19 cellular contexts compared by ENCODE assay signal in the genomic region with DNA sequence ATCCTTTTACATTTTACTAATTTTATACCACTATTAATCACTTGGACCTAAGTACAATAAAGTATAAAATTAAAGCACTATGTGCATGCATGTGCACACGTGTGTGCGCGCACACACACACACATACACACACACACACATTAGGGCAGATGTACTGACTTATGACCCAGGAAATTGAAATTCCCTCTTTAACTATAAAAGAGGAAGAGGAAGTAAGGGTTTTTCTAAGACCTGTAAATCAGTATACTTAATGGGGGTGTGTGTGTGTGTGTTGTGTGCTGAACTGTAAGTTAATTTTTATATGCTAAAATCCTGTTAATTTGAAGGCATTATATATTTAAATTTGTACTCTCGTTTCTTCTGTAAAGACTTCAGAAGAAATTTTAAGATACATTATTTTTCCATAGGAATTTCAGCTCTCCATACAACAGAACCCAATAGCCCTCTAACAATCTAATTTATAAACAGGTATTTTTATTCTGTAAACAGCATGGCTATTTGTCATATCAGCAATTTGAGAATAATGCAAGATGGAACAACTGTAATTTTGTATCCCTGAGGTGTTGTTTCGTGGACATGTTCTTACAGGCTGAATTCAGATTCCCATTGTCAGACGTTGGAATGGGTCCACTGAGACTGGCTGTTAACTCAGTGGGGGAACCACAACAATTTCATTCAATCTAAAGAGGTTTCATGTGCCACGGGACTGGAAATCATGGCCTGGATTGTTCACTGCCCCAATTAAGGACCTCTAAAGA.
A peak's percentile ranks its signal among the peaks of the same experiment; 100 is the strongest.
DNase-seq lines count a peak whose midpoint lies in the region; ATAC-seq and TF ChIP-seq lines count a peak whose summit lies in the region.
"Had no signal": no experiment of that assay in that cellular context is flagged by ENCODE, and none has a peak within 500 bp of the region (broad histone marks: within the 10 kb centered on the region; RNA-seq: fewer than 3 reads in every experiment).

No MANE protein-coding gene starts in this region.

- peak overlapping the region; percentile 36; the same call in 1 of the 2 replicates for H2AFZ ChIP-seq in OCI-LY3 (ENCODE audit: low read depth, low read length)

- no peak overlapping the region for H3K9ac ChIP-seq in OCI-LY3 (ENCODE audit: low read length)

- H3K9me3 ChIP-seq in OCI-LY3 (ENCODE audit: insufficient read depth, low read length) (no peaks in the 10 kb centered on the region), suprapubic skin (no peaks in the 10 kb centered on the region)
- H3K9me3 ChIP-seq: left ventricle myocardium inferior had no signal

- 63% methylated on average over 7 of the region's 7 CpGs for WGBS in suprapubic skin

- no peaks in the 10 kb centered on the region for H4K20me1 ChIP-seq in OCI-LY3 (ENCODE audit: insufficient read depth, low read length)

- H3K4me3 Mint-ChIP-seq in naive B cell = no peak overlapping the region
- H3K4me3 Mint-ChIP-seq: activated naive CD8-positive, alpha-beta T cell; activated T-cell treated with anti-CD3 and anti-CD28 coated beads, Interleukin-2, amount 50 U/mL, for 24 hours; CD8-positive, alpha-beta T cell; stimulated activated effector memory CD8-positive, alpha-beta T cell treated with anti-CD3 and anti-CD28 coated beads, Interleukin-12 subunit alpha, Interleukin-12 subunit beta, amount 100 ng/mL, for 72 hours had no signal

- H3K36me3 Mint-ChIP-seq in naive B cell = no peaks in the 10 kb centered on the region
- H3K36me3 Mint-ChIP-seq: activated naive CD8-positive, alpha-beta T cell; CD8-positive, alpha-beta T cell; stimulated activated effector memory CD8-positive, alpha-beta T cell treated with anti-CD3 and anti-CD28 coated beads, Interleukin-12 subunit alpha, Interleukin-12 subunit beta, amount 100 ng/mL, for 72 hours had no signal

- no peaks in the 10 kb centered on the region for H3K9me3 Mint-ChIP-seq in naive B cell
- H3K9me3 Mint-ChIP-seq: activated T-cell treated with anti-CD3 and anti-CD28 coated beads, Interleukin-2, amount 50 U/mL, for 24 hours; CD8-positive, alpha-beta T cell; stimulated activated effector memory CD8-positive, alpha-beta T cell treated with anti-CD3 and anti-CD28 coated beads, Interleukin-12 subunit alpha, Interleukin-12 subunit beta, amount 100 ng/mL, for 72 hours had no signal

- TF ChIP-seq EP300 in suprapubic skin (IDR thresholded peaks at IDR 0.05) = no peak

- peak; percentile 6 for DNase-seq in NCI-H345 (lab: John Stamatoyannopoulos, UW)
- DNase-seq in NCI-H345 treated with DMSO at 0.1 percent for 48 hours (lab: John Stamatoyannopoulos, UW; ENCODE audit: unreplicated experiment) = no peak
- peak; percentile 86 for DNase-seq in NCI-H1436 (lab: John Stamatoyannopoulos, UW)
- DNase-seq in naive B cell = no peak
- DNase-seq in Right ventricle myocardium superior = no peak
- no peak for DNase-seq in suprapubic skin (ENCODE audit: low spot score in 2 of 2)
- no peak for DNase-seq in DMS153 treated with DMSO at 0.1 percent for 48 hours (lab: John Stamatoyannopoulos, UW; ENCODE audit: unreplicated experiment)
- DNase-seq: activated CD4-positive, alpha-beta T cell treated with anti-CD3 and anti-CD28 coated beads, Interleukin-2, amount 50 U/mL, for 1 hour; activated T-cell treated with anti-CD3 and anti-CD28 coated beads, Interleukin-2, amount 50 U/mL, for 24 hours; CD8-positive, alpha-beta T cell; effector CD8-positive, alpha-beta T cell; left ventricle myocardium inferior; NCI-H1048; posterior cingulate gyrus; SHP77; small intestine had no signal

- H3K4me1 Mint-ChIP-seq in naive B cell = peaks cover 0 to 1% (median 0%) of the 10 kb centered on the region in 3 donors
- H3K4me1 Mint-ChIP-seq: stimulated activated effector memory CD8-positive, alpha-beta T cell treated with anti-CD3 and anti-CD28 coated beads, Interleukin-12 subunit alpha, Interleukin-12 subunit beta, amount 100 ng/mL, for 72 hours had no signal

- no peak for TF ChIP-seq CTCF in OCI-LY3 (IDR thresholded peaks at IDR 0.05; ENCODE audit: low read depth, low read length)
- no peak for TF ChIP-seq CTCF in suprapubic skin (IDR thresholded peaks at IDR 0.05)

- H3K79me2 ChIP-seq in OCI-LY3 (ENCODE audit: low read length) = no peaks in the 10 kb centered on the region

- intact Hi-C loops in Right ventricle myocardium superior (cut with DNase I) = no loop called here

- H3K4me3 ChIP-seq in OCI-LY3 (ENCODE audit: low read length) (no peak overlapping the region), suprapubic skin (no peak overlapping the region)
- H3K4me3 ChIP-seq: left ventricle myocardium inferior had no signal

- H3K27ac Mint-ChIP-seq in naive B cell = no peak overlapping the region
- H3K27ac Mint-ChIP-seq: activated naive CD8-positive, alpha-beta T cell; activated T-cell treated with anti-CD3 and anti-CD28 coated beads, Interleukin-2, amount 50 U/mL, for 24 hours; CD8-positive, alpha-beta T cell; stimulated activated effector memory CD8-positive, alpha-beta T cell treated with anti-CD3 and anti-CD28 coated beads, Interleukin-12 subunit alpha, Interleukin-12 subunit beta, amount 100 ng/mL, for 72 hours had no signal

- H3K4me2 ChIP-seq in OCI-LY3 (ENCODE audit: low read length) = peak overlapping the region; percentile 34

- no peaks in the 10 kb centered on the region for H3K36me3 ChIP-seq in OCI-LY3 (replicated peaks; ENCODE audit: low read depth, low read length)
- peaks cover 22% of the 10 kb centered on the region for H3K36me3 ChIP-seq in suprapubic skin
- H3K36me3 ChIP-seq: left ventricle myocardium inferior had no signal

- H3K4me1 ChIP-seq in OCI-LY3 (ENCODE audit: low read length) = peaks cover 29% of the 10 kb centered on the region
- H3K4me1 ChIP-seq in suprapubic skin = no peaks in the 10 kb centered on the region

- ATAC-seq in naive B cell (ENCODE audit: low read depth in 2 of 2) = peak; percentile 65 to 79
- ATAC-seq in Right ventricle myocardium superior (ENCODE audit: poor library complexity) = no peak
- ATAC-seq: CD8-positive, alpha-beta T cell; stimulated activated effector memory CD8-positive, alpha-beta T cell treated with anti-CD3 and anti-CD28 coated beads, Interleukin-12 subunit alpha, Interleukin-12 subunit beta, amount 100 ng/mL, for 72 hours had no signal

- H3K27me3 Mint-ChIP-seq in naive B cell = no peaks in the 10 kb centered on the region
- H3K27me3 Mint-ChIP-seq: activated naive CD8-positive, alpha-beta T cell had no signal

- no peaks in the 10 kb centered on the region for H3K27me3 ChIP-seq in OCI-LY3 (ENCODE audit: low read depth, low read length)
- no peaks in the 10 kb centered on the region for H3K27me3 ChIP-seq in suprapubic skin

- H3K27ac ChIP-seq in OCI-LY3 (ENCODE audit: low read length) = no peak overlapping the region
- no peak overlapping the region for H3K27ac ChIP-seq in suprapubic skin
- H3K27ac ChIP-seq: left ventricle myocardium inferior had no signal

- TF ChIP-seq POLR2A in suprapubic skin (IDR thresholded peaks at IDR 0.05) = no peak

Comparison
In these comparisons a context has a peak if more than half of its experiments do, and no peak if none do; other contexts are left out.
1. DNase-seq: peak in NCI-H345 (single experiment) and NCI-H1436 (single experiment); none in NCI-H345 treated with DMSO at 0.1 percent for 48 hours (single experiment), naive B cell (single experiment), Right ventricle myocardium superior (single experiment), suprapubic skin (0 of 2) and DMS153 treated with DMSO at 0.1 percent for 48 hours (single experiment).